In the genomic region with DNA sequence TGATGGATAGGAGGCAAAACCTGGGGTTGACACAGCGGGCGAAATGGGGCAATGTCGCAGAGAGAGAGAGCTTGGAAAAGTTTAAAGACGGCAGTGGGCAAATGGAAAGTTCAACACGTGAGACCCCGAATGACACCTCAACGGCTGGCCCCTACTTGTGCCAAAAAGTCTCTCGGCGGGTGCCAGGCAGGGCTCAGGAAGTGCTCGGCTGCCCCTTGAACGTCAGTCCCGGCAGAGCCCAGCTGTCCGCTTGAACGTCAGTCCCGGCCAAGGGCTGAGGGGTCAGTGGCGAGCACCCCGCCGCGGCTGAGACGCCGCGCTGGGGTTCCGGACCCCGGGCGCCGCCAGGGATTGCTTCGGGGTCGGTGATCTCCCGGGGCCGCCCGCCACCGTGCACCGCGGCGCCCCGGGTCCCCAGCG, we compare ENCODE assay signal across 1 cellular context.
TF ChIP-seq lines count a peak whose summit lies in the region.

No MANE protein-coding gene starts in this region.

TF ChIP-seq in H1, 55 proteins besides CTCF, POLR2A, EP300 and RAD21:
- TF ChIP-seq SUZ12 (IDR thresholded peaks at IDR 0.05; ENCODE audit: low read length) (no peak), TBP (IDR thresholded peaks at IDR 0.05; ENCODE audit: low read depth, low read length) (peak; percentile 37; the same call in 1 of the 2 replicates), SIN3A (conservative IDR thresholded peaks at IDR 0.05 in 1 of 2, IDR thresholded peaks at IDR 0.05 in 1 of 2; ENCODE audit: low read depth in 1 of 2, low read length in 2 of 2) (peak; percentile 45 to 72; a peak in 2 of 4 replicates), KDM1A (IDR thresholded peaks at IDR 0.05; ENCODE audit: borderline replicate concordance, low read length) (no peak), NANOG (IDR thresholded peaks at IDR 0.05; ENCODE audit: insufficient read depth, low read depth, low read length, poor library complexity, severe bottlenecking) (peak; percentile 21)
- TF ChIP-seq, protein P1, sequence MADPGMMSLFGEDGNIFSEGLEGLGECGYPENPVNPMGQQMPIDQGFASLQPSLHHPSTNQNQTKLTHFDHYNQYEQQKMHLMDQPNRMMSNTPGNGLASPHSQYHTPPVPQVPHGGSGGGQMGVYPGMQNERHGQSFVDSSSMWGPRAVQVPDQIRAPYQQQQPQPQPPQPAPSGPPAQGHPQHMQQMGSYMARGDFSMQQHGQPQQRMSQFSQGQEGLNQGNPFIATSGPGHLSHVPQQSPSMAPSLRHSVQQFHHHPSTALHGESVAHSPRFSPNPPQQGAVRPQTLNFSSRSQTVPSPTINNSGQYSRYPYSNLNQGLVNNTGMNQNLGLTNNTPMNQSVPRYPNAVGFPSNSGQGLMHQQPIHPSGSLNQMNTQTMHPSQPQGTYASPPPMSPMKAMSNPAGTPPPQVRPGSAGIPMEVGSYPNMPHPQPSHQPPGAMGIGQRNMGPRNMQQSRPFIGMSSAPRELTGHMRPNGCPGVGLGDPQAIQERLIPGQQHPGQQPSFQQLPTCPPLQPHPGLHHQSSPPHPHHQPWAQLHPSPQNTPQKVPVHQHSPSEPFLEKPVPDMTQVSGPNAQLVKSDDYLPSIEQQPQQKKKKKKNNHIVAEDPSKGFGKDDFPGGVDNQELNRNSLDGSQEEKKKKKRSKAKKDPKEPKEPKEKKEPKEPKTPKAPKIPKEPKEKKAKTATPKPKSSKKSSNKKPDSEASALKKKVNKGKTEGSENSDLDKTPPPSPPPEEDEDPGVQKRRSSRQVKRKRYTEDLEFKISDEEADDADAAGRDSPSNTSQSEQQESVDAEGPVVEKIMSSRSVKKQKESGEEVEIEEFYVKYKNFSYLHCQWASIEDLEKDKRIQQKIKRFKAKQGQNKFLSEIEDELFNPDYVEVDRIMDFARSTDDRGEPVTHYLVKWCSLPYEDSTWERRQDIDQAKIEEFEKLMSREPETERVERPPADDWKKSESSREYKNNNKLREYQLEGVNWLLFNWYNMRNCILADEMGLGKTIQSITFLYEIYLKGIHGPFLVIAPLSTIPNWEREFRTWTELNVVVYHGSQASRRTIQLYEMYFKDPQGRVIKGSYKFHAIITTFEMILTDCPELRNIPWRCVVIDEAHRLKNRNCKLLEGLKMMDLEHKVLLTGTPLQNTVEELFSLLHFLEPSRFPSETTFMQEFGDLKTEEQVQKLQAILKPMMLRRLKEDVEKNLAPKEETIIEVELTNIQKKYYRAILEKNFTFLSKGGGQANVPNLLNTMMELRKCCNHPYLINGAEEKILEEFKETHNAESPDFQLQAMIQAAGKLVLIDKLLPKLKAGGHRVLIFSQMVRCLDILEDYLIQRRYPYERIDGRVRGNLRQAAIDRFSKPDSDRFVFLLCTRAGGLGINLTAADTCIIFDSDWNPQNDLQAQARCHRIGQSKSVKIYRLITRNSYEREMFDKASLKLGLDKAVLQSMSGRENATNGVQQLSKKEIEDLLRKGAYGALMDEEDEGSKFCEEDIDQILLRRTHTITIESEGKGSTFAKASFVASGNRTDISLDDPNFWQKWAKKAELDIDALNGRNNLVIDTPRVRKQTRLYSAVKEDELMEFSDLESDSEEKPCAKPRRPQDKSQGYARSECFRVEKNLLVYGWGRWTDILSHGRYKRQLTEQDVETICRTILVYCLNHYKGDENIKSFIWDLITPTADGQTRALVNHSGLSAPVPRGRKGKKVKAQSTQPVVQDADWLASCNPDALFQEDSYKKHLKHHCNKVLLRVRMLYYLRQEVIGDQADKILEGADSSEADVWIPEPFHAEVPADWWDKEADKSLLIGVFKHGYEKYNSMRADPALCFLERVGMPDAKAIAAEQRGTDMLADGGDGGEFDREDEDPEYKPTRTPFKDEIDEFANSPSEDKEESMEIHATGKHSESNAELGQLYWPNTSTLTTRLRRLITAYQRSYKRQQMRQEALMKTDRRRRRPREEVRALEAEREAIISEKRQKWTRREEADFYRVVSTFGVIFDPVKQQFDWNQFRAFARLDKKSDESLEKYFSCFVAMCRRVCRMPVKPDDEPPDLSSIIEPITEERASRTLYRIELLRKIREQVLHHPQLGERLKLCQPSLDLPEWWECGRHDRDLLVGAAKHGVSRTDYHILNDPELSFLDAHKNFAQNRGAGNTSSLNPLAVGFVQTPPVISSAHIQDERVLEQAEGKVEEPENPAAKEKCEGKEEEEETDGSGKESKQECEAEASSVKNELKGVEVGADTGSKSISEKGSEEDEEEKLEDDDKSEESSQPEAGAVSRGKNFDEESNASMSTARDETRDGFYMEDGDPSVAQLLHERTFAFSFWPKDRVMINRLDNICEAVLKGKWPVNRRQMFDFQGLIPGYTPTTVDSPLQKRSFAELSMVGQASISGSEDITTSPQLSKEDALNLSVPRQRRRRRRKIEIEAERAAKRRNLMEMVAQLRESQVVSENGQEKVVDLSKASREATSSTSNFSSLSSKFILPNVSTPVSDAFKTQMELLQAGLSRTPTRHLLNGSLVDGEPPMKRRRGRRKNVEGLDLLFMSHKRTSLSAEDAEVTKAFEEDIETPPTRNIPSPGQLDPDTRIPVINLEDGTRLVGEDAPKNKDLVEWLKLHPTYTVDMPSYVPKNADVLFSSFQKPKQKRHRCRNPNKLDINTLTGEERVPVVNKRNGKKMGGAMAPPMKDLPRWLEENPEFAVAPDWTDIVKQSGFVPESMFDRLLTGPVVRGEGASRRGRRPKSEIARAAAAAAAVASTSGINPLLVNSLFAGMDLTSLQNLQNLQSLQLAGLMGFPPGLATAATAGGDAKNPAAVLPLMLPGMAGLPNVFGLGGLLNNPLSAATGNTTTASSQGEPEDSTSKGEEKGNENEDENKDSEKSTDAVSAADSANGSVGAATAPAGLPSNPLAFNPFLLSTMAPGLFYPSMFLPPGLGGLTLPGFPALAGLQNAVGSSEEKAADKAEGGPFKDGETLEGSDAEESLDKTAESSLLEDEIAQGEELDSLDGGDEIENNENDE (IDR thresholded peaks at IDR 0.05; ENCODE audit: insufficient replicate concordance, low read length): no peak
TF ChIP-seq in H1: peak in this region for 3.
